In genomic region chr19:38362076-38362945, GRCh38 we compare ENCODE assay signal across 8 cellular contexts. TPM values are rescaled to one million over a fixed set of nuclear protein-coding genes. Genes with fewer than 3 reads are reported as not detected.
DNase-seq lines count a peak whose midpoint lies in the region; ATAC-seq and TF ChIP-seq lines count a peak whose summit lies in the region.

No MANE protein-coding gene starts in this region.

- no peak overlapping the region for H2BK15ac ChIP-seq in H9 (ENCODE audit: low read depth, low read length)

- peaks cover 0 to 18% (median 6%) of the 10 kb centered on the region in 4 donors for H3K4me1 Mint-ChIP-seq in CD4-positive, CD25-positive, alpha-beta regulatory T cell
- H3K4me1 Mint-ChIP-seq in H9 (peaks cover 10 to 16% of the 10 kb centered on the region in 2 experiments), memory B cell (peaks cover 11% of the 10 kb centered on the region)

- peaks cover 18% of the 10 kb centered on the region for H3K4me1 ChIP-seq in CD4-positive, CD25-positive, alpha-beta regulatory T cell (ENCODE audit: control insufficient read depth, insufficient read depth, low read length, poor library complexity, severe bottlenecking)
- no peaks in the 10 kb centered on the region for H3K4me1 ChIP-seq in H9 (ENCODE audit: insufficient read depth, low read length)

- peaks cover 37% of the 10 kb centered on the region for H3K27me3 Mint-ChIP-seq in CD4-positive, CD25-positive, alpha-beta regulatory T cell
- H3K27me3 Mint-ChIP-seq in H9 (ENCODE audit: low read depth) (peaks cover 66% of the 10 kb centered on the region), memory B cell (peaks cover 13% of the 10 kb centered on the region)

- peaks cover 6% of the 10 kb centered on the region for H3K23me2 ChIP-seq in H9 (ENCODE audit: insufficient read length, low read depth, low read length, poor library complexity, severe bottlenecking)

- H3K36me3 ChIP-seq in CD4-positive, CD25-positive, alpha-beta regulatory T cell (ENCODE audit: control insufficient read depth, insufficient read depth, low read length): no peaks in the 10 kb centered on the region

- no peak overlapping the region for H3K4ac ChIP-seq in H9 (ENCODE audit: low read depth, low read length)

- H2BK20ac ChIP-seq in H9 (ENCODE audit: low read depth, low read length, poor library complexity, severe bottlenecking): no peak overlapping the region

- no peak overlapping the region for H4K5ac ChIP-seq in H9 (ENCODE audit: insufficient read length, low read depth, low read length)

- peak overlapping the region; percentile 69 for H3K4me2 ChIP-seq in H9 (ENCODE audit: insufficient read depth, insufficient read length, low read length)

- peak; percentile 29 to 86 (median 59) for DNase-seq in CD4-positive, CD25-positive, alpha-beta regulatory T cell
- DNase-seq in H9 (peak; percentile 96), NCI-H446 treated with DMSO at 0.1 percent for 48 hours (lab: John Stamatoyannopoulos, UW) (peak; percentile 20), memory B cell (ENCODE audit: low spot score in 2 of 2) (peak in 1 of 2 donors; percentile 47), midbrain (lab: John Stamatoyannopoulos, UW) (no peak)
- DNase-seq in activated CD4-positive, alpha-beta T cell treated with anti-CD3 and anti-CD28 coated beads, Interleukin-2, amount 50 U/mL, for 24 hours (ENCODE audit: low read depth in 1 of 2, low spot score in 1 of 2): peak; percentile 50 to 68
- DNase-seq in effector CD4-positive, alpha-beta T cell: peak; percentile 34
- peak; percentile 56 for DNase-seq in stimulated activated CD8-positive, alpha-beta memory T cell treated with anti-CD3 and anti-CD28 coated beads, Interleukin-15, amount 100 ng/mL, for 24 hours (ENCODE audit: low read depth)

- peaks cover 0 to 3% (median 0%) of the 10 kb centered on the region in 7 donors for H3K9me3 Mint-ChIP-seq in CD4-positive, CD25-positive, alpha-beta regulatory T cell
- H3K9me3 Mint-ChIP-seq in H9 (peaks cover 4 to 8% of the 10 kb centered on the region in 2 experiments; a peak in 2 of 5 replicates), memory B cell (no peaks in the 10 kb centered on the region)

- no peak overlapping the region for H2AK5ac ChIP-seq in H9 (ENCODE audit: insufficient read length, low read length)

- no peak overlapping the region for H3T11ph ChIP-seq in H9 (ENCODE audit: low read length)

- no peak overlapping the region for H2AFZ ChIP-seq in H9 (ENCODE audit: low read length)

- no peak for TF ChIP-seq CTCF in H9 (conservative IDR thresholded peaks at IDR 0.05)

- H3K79me1 ChIP-seq in H9 (ENCODE audit: insufficient read depth, low read depth, low read length, poor library complexity, severe bottlenecking): no peaks in the 10 kb centered on the region

- no peak overlapping the region for H2BK120ac ChIP-seq in H9 (ENCODE audit: low read depth, low read length, poor library complexity, severe bottlenecking)

- H3K27ac Mint-ChIP-seq in CD4-positive, CD25-positive, alpha-beta regulatory T cell: no peak overlapping the region
- H3K27ac Mint-ChIP-seq in H9: peak overlapping the region; percentile 87 to 97 (median 96); a peak in 5 of 7 replicates
- no peak overlapping the region for H3K27ac Mint-ChIP-seq in memory B cell

- peak overlapping the region; percentile 37 for H3K4me3 ChIP-seq in CD4-positive, CD25-positive, alpha-beta regulatory T cell (ENCODE audit: low read depth, low read length)

- no peak overlapping the region for H2BK12ac ChIP-seq in H9 (ENCODE audit: insufficient read length, low read depth, low read length)

- H3K23ac ChIP-seq in H9 (ENCODE audit: insufficient read length, low read depth, low read length): no peak overlapping the region

- H3K27me3 ChIP-seq in CD4-positive, CD25-positive, alpha-beta regulatory T cell (ENCODE audit: control insufficient read depth, insufficient read depth, low read length): no peaks in the 10 kb centered on the region
- peaks cover 14% of the 10 kb centered on the region; the same call in 1 of the 2 replicates for H3K27me3 ChIP-seq in H9 (ENCODE audit: insufficient read depth, low read length)

- H4K8ac ChIP-seq in H9 (replicated peaks; ENCODE audit: insufficient read length, low read depth, low read length): no peak overlapping the region

- H3K4me3 Mint-ChIP-seq in CD4-positive, CD25-positive, alpha-beta regulatory T cell: peak overlapping the region; percentile 79 to 87 (median 82)
- H3K4me3 Mint-ChIP-seq in H9: peak overlapping the region; percentile 83 to 92
- H3K4me3 Mint-ChIP-seq in memory B cell: peak overlapping the region; percentile 75

- H3K56ac ChIP-seq in H9 (ENCODE audit: insufficient read length, low read depth, low read length): no peak overlapping the region

- no peak overlapping the region for H4K91ac ChIP-seq in H9 (ENCODE audit: insufficient read length, low read depth, low read length)

- H3K14ac ChIP-seq in H9 (ENCODE audit: insufficient read depth, low read length): peak overlapping the region; percentile 10; the same call in 1 of the 2 replicates

- no CpG with 5 or more reads among the region's 68 CpGs for WGBS in H9 (ENCODE audit: extremely low coverage, insufficient read length, low lambda C conversion rate)

- H3K18ac ChIP-seq in H9 (ENCODE audit: insufficient read length, low read depth, low read length): peak overlapping the region; percentile 55

- no peak overlapping the region for H2BK5ac ChIP-seq in H9 (ENCODE audit: insufficient read length, low read length)

- ATAC-seq in CD4-positive, CD25-positive, alpha-beta regulatory T cell (ENCODE audit: low read depth in 2 of 2): peak; percentile 38 to 47
- peak; percentile 49 for ATAC-seq in memory B cell (ENCODE audit: low read depth)

- no peaks in the 10 kb centered on the region for H3K79me2 ChIP-seq in H9 (ENCODE audit: insufficient read depth, low read length)

- H3K9ac ChIP-seq in H9 (ENCODE audit: extremely low read depth, insufficient read length, low read length): no peak overlapping the region

- no peaks in the 10 kb centered on the region for H3K36me3 Mint-ChIP-seq in CD4-positive, CD25-positive, alpha-beta regulatory T cell
- H3K36me3 Mint-ChIP-seq in H9 (ENCODE audit: insufficient read depth in 1 of 3, low read depth in 3 of 3): peaks cover 0 to 4% (median 0%) of the 10 kb centered on the region in 3 experiments; a peak in 3 of 7 replicates
- no peaks in the 10 kb centered on the region for H3K36me3 Mint-ChIP-seq in memory B cell

- no peaks in the 10 kb centered on the region for H4K20me1 ChIP-seq in H9 (ENCODE audit: control insufficient read depth, insufficient read depth, insufficient read length)

- H3K27ac ChIP-seq in CD4-positive, CD25-positive, alpha-beta regulatory T cell (ENCODE audit: insufficient read depth, low read length, poor library complexity, severe bottlenecking): no peak overlapping the region
- H3K27ac ChIP-seq in H9 (ENCODE audit: insufficient read length, low read depth, low read length): no peak overlapping the region

- no peaks in the 10 kb centered on the region for H3K9me3 ChIP-seq in CD4-positive, CD25-positive, alpha-beta regulatory T cell (ENCODE audit: control insufficient read depth in 2 of 2, low read length in 2 of 2)
- no peaks in the 10 kb centered on the region for H3K9me3 ChIP-seq in H9 (ENCODE audit: control insufficient read depth, low read depth, low read length)

RNA-seq across cellular contexts. Expression of gene PSMD8, which starts 12.1 kb away (rescaled TPM):
- total RNA-seq in CD4-positive, CD25-positive, alpha-beta regulatory T cell: 104 TPM
- 100 to 1,000 TPM; 177 to 254 (median 222) TPM for polyA plus RNA-seq in CD4-positive, CD25-positive, alpha-beta regulatory T cell
- total RNA-seq in H9 (2021): 185 and 189 TPM in 2 replicates

RNA-seq across cellular contexts. Expression of gene GGN, which starts 25.5 kb away (rescaled TPM):
- total RNA-seq in CD4-positive, CD25-positive, alpha-beta regulatory T cell: 0.91 TPM
- polyA plus RNA-seq in CD4-positive, CD25-positive, alpha-beta regulatory T cell: not detected
- 1.5 and 2.4 TPM in 2 replicates for total RNA-seq in H9 (2021)

RNA-seq across cellular contexts. Expression of gene SPRED3, which starts 26.2 kb away (rescaled TPM):
- total RNA-seq in CD4-positive, CD25-positive, alpha-beta regulatory T cell: 1.3 TPM
- under 1 TPM in 3 of 4 donors, not detected in 1; 0.06 to 0.13 (median 0.07) TPM for polyA plus RNA-seq in CD4-positive, CD25-positive, alpha-beta regulatory T cell
- total RNA-seq in H9 (2021): 11.5 and 16.4 TPM in 2 replicates

RNA-seq across cellular contexts. Expression of gene CATSPERG, which starts 26.7 kb away (rescaled TPM):
- 12.6 TPM for total RNA-seq in CD4-positive, CD25-positive, alpha-beta regulatory T cell
- polyA plus RNA-seq in CD4-positive, CD25-positive, alpha-beta regulatory T cell: 1 to 10 TPM; 1.0 to 4.3 (median 1.9) TPM
- total RNA-seq in H9 (2021): 3.0 and 3.7 TPM in 2 replicates

RNA-seq across cellular contexts. Expression of gene FAM98C, which starts 40.6 kb away (rescaled TPM):
- total RNA-seq in CD4-positive, CD25-positive, alpha-beta regulatory T cell: 41.3 TPM
- 10 to 100 TPM; 17.2 to 20.8 (median 19.8) TPM for polyA plus RNA-seq in CD4-positive, CD25-positive, alpha-beta regulatory T cell
- total RNA-seq in H9 (2021): 15.0 and 16.4 TPM in 2 replicates

Comparison
In these comparisons a context has a peak if more than half of its experiments do, and no peak if none do; other contexts are left out.
1. H3K27ac Mint-ChIP-seq: peak in H9 (3 of 3); none in CD4-positive, CD25-positive, alpha-beta regulatory T cell (0 of 3) and memory B cell (single experiment).
2. Peak in every context shown above with its lines, with median percentiles within 50 percentile points of each other: H3K4me3 Mint-ChIP-seq.